13 cellular contexts compared by ENCODE assay signal in the genomic region with DNA sequence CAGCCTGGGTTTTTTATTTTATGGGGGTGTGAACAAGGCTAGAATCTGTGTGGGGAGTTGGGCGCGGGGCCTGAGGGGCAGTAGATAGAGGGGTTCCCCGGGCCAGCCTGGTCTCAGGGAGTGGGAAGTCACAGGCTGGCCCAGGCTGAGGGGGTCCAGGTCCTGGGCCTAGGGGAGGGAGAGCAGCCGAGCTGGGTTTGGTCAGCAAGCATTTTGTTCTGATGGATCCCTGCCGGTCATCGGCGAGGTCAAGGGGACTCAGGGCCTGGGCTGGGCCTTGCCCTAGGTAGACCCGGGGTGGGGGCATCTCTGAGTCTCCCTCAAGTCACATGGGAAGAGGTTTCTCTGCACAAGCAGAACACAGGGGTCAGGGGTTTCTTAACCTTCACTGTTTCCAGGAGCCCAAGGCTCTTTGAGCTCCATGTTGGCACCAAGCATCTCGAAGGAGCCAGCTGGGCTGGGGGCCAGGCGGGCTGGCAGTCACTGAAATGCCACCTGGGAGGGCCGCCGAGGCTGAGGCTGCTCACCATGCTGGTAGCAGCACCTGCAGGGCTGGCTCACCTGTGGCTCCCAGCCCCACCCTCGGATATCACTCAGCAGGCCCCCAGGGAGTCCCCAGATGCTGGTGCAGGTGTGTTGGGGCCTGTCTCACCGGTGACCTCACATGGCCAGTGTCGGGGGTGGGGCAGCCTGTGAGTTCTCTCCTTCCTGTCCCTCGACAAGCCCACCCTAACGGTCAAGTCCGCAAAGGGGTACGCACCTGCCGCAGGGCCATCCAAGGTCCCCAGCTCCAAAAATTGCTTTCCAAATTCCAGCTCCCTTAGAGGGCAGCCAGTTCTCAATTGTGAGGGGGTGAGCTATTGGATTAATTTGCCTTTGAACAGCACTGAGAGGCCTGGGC. TPM values are rescaled to one million over a fixed set of nuclear protein-coding genes. Genes with fewer than 3 reads are reported as not detected.
DNase-seq lines count a peak whose midpoint lies in the region; ATAC-seq, FAIRE-seq and TF ChIP-seq lines count a peak whose summit lies in the region.
"Had no signal": no experiment of that assay in that cellular context is flagged by ENCODE, and none has a peak within 500 bp of the region (broad histone marks: within the 10 kb centered on the region; RNA-seq: fewer than 3 reads in every experiment).

No MANE protein-coding gene starts in this region.

- DNase-seq in activated CD8-positive, alpha-beta T cell treated with anti-CD3 and anti-CD28 coated beads for 36 hours: peak; percentile 48
- no peak for DNase-seq in activated CD8-positive, alpha-beta T cell treated with anti-CD3 and anti-CD28 coated beads, Interleukin-2, amount 10 ng/mL, durations not matched to agents 7 days and 5 days
- peak; percentile 64 for DNase-seq in NCI-H2171 (lab: John Stamatoyannopoulos, UW)
- peak; percentile 53 to 55 for DNase-seq in activated T-cell treated with anti-CD3 and anti-CD28 coated beads, Interleukin-2, amount 50 U/mL, for 48 hours
- peak in 4 of 6 donors; percentile 75 to 90 (median 84) for DNase-seq in pancreas
- no peak for DNase-seq in iPS-NIHi7 (ENCODE audit: extremely low spot score)
- DNase-seq in NCI-H446 (lab: John Stamatoyannopoulos, UW): no peak
- DNase-seq in sciatic nerve (ENCODE audit: low spot score): no peak
- DNase-seq: natural killer cell had no signal

- H3K9me3 Mint-ChIP-seq in activated CD8-positive, alpha-beta T cell treated with anti-CD3 and anti-CD28 coated beads for 36 hours: no peaks in the 10 kb centered on the region
- no peaks in the 10 kb centered on the region for H3K9me3 Mint-ChIP-seq in activated CD8-positive, alpha-beta T cell treated with anti-CD3 and anti-CD28 coated beads, Interleukin-2, amount 10 ng/mL, durations not matched to agents 7 days and 5 days (ENCODE audit: insufficient read depth)
- H3K9me3 Mint-ChIP-seq: natural killer cell had no signal

- intact Hi-C loops in activated CD8-positive, alpha-beta T cell treated with anti-CD3 and anti-CD28 coated beads for 36 hours (cut with micrococcal nuclease): no loop called here
- intact Hi-C loops in pancreas (cut with DNase I): no loop called here
- intact Hi-C loops in sciatic nerve (cut with DNase I): no loop called here

- no peak overlapping the region for H3K4me3 Mint-ChIP-seq in activated CD8-positive, alpha-beta T cell treated with anti-CD3 and anti-CD28 coated beads for 36 hours
- H3K4me3 Mint-ChIP-seq in activated CD8-positive, alpha-beta T cell treated with anti-CD3 and anti-CD28 coated beads, Interleukin-2, amount 10 ng/mL, durations not matched to agents 7 days and 5 days: no peak overlapping the region
- H3K4me3 Mint-ChIP-seq: natural killer cell had no signal

- 70 to 77% methylated on average over 20 of the region's 20 CpGs for WGBS in pancreas, 2 donors

- no peaks in the 10 kb centered on the region for H3K9me3 ChIP-seq in pancreas
- H3K9me3 ChIP-seq: ascending aorta, suprapubic skin had no signal

- H3K4me3 ChIP-seq in pancreas: no peak overlapping the region
- H3K4me3 ChIP-seq: ascending aorta, suprapubic skin had no signal

- peak overlapping the region; percentile 67 for H3K27ac Mint-ChIP-seq in activated CD8-positive, alpha-beta T cell treated with anti-CD3 and anti-CD28 coated beads for 36 hours
- no peak overlapping the region for H3K27ac Mint-ChIP-seq in activated CD8-positive, alpha-beta T cell treated with anti-CD3 and anti-CD28 coated beads, Interleukin-2, amount 10 ng/mL, durations not matched to agents 7 days and 5 days
- H3K27ac Mint-ChIP-seq: natural killer cell had no signal

- no peaks in the 10 kb centered on the region for H3K27me3 ChIP-seq in pancreas
- H3K27me3 ChIP-seq: ascending aorta had no signal

- CTCF ChIA-PET in activated CD8-positive, alpha-beta T cell treated with anti-CD3 and anti-CD28 coated beads for 36 hours (lab: Charles Lee): interaction anchor here (1.0 to 1.6 kb wide), 5 partner anchors 21 to 59 kb away, joined by 3 to 9 read pairs (median 4); no protein-coding TSS in a partner anchor
- CTCF ChIA-PET in activated CD8-positive, alpha-beta T cell treated with anti-CD3 and anti-CD28 coated beads, Interleukin-2, amount 10 ng/mL, durations not matched to agents 7 days and 5 days (lab: Charles Lee): interaction anchor here (1.4 kb wide), 1 partner anchor 21 kb away, joined by 3 read pairs; no protein-coding TSS in a partner anchor

- H3K36me3 ChIP-seq in pancreas: no peaks in the 10 kb centered on the region
- H3K36me3 ChIP-seq: ascending aorta had no signal

- H3K4me1 ChIP-seq in pancreas: no peaks in the 10 kb centered on the region
- H3K4me1 ChIP-seq: ascending aorta had no signal

- no peak for TF ChIP-seq CTCF in activated CD8-positive, alpha-beta T cell treated with anti-CD3 and anti-CD28 coated beads for 36 hours (IDR thresholded peaks at IDR 0.05)
- no peak for TF ChIP-seq CTCF in pancreas (IDR thresholded peaks at IDR 0.05)

- POLR2A ChIA-PET in activated CD8-positive, alpha-beta T cell treated with anti-CD3 and anti-CD28 coated beads for 36 hours (lab: Charles Lee): interaction anchor here (0.8 to 3.4 kb wide), 10 partner anchors 9 to 49 kb away, joined by 3 to 19 read pairs (median 4); no protein-coding TSS in a partner anchor
- POLR2A ChIA-PET in activated CD8-positive, alpha-beta T cell treated with anti-CD3 and anti-CD28 coated beads, Interleukin-2, amount 10 ng/mL, durations not matched to agents 7 days and 5 days (lab: Charles Lee): interaction anchor here (0.6 kb wide), 1 partner anchor 38 kb away, joined by 3 read pairs; no protein-coding TSS in a partner anchor

- H3K36me3 Mint-ChIP-seq in activated CD8-positive, alpha-beta T cell treated with anti-CD3 and anti-CD28 coated beads for 36 hours (ENCODE audit: low read depth): peaks cover 26% of the 10 kb centered on the region
- H3K36me3 Mint-ChIP-seq in activated CD8-positive, alpha-beta T cell treated with anti-CD3 and anti-CD28 coated beads, Interleukin-2, amount 10 ng/mL, durations not matched to agents 7 days and 5 days (ENCODE audit: low read depth): peaks cover 30% of the 10 kb centered on the region
- H3K36me3 Mint-ChIP-seq: natural killer cell had no signal

- FAIRE-seq in pancreas (lab: Jason Lieb, UNC): no peak

- no peak overlapping the region for H3K27ac ChIP-seq in pancreas
- H3K27ac ChIP-seq: ascending aorta, C4-2B, suprapubic skin, VCaP had no signal

- ATAC-seq in activated CD8-positive, alpha-beta T cell treated with anti-CD3 and anti-CD28 coated beads for 36 hours: peak; percentile 11
- ATAC-seq in activated CD8-positive, alpha-beta T cell treated with anti-CD3 and anti-CD28 coated beads, Interleukin-2, amount 10 ng/mL, durations not matched to agents 7 days and 5 days: no peak
- ATAC-seq in pancreas: peak; percentile 27 to 85 (median 68)
- no peak for ATAC-seq in sciatic nerve
- ATAC-seq: natural killer cell had no signal

- no peaks in the 10 kb centered on the region for H3K27me3 Mint-ChIP-seq in activated CD8-positive, alpha-beta T cell treated with anti-CD3 and anti-CD28 coated beads for 36 hours
- H3K27me3 Mint-ChIP-seq in activated CD8-positive, alpha-beta T cell treated with anti-CD3 and anti-CD28 coated beads, Interleukin-2, amount 10 ng/mL, durations not matched to agents 7 days and 5 days (ENCODE audit: low read depth): no peaks in the 10 kb centered on the region

- peaks cover 2% of the 10 kb centered on the region for H3K4me1 Mint-ChIP-seq in activated CD8-positive, alpha-beta T cell treated with anti-CD3 and anti-CD28 coated beads for 36 hours (ENCODE audit: low read depth)
- H3K4me1 Mint-ChIP-seq in activated CD8-positive, alpha-beta T cell treated with anti-CD3 and anti-CD28 coated beads, Interleukin-2, amount 10 ng/mL, durations not matched to agents 7 days and 5 days (ENCODE audit: low read depth): no peaks in the 10 kb centered on the region
- H3K4me1 Mint-ChIP-seq: natural killer cell had no signal

RNA-seq across cellular contexts. Expression of a gene that starts 41.0 kb away (rescaled TPM):
- 100 to 1,000 TPM; 230 to 236 TPM for total RNA-seq in activated CD8-positive, alpha-beta T cell treated with anti-CD3 and anti-CD28 coated beads for 36 hours
- 100 to 1,000 TPM; 114 to 118 TPM for total RNA-seq in activated CD8-positive, alpha-beta T cell treated with anti-CD3 and anti-CD28 coated beads, Interleukin-2, amount 10 ng/mL, durations not matched to agents 7 days and 5 days
- total RNA-seq in pancreas (10 to 100 TPM in 1 of 6 donors, 1 to 10 TPM in 5; 1.1 to 54.7 (median 3.5) TPM), sciatic nerve (11.5 TPM)
- 1 to 10 TPM; 4.2 to 7.7 TPM for polyA plus RNA-seq in pancreas

Comparison
In these comparisons a context has a peak if more than half of its experiments do, and no peak if none do; other contexts are left out.
1. ATAC-seq: peak in activated CD8-positive, alpha-beta T cell treated with anti-CD3 and anti-CD28 coated beads for 36 hours (single experiment) and pancreas (4 of 4); none in activated CD8-positive, alpha-beta T cell treated with anti-CD3 and anti-CD28 coated beads, Interleukin-2, amount 10 ng/mL, durations not matched to agents 7 days and 5 days (single experiment) and sciatic nerve (single experiment).
2. DNase-seq: peak in activated CD8-positive, alpha-beta T cell treated with anti-CD3 and anti-CD28 coated beads for 36 hours (single experiment), NCI-H2171 (single experiment), activated T-cell treated with anti-CD3 and anti-CD28 coated beads, Interleukin-2, amount 50 U/mL, for 48 hours (2 of 2) and pancreas (4 of 6); none in activated CD8-positive, alpha-beta T cell treated with anti-CD3 and anti-CD28 coated beads, Interleukin-2, amount 10 ng/mL, durations not matched to agents 7 days and 5 days (single experiment), iPS-NIHi7 (single experiment), NCI-H446 (0 of 2) and sciatic nerve (single experiment).